In genomic region chr1:36122463-36123025, GRCh38 we compare ENCODE assay signal across 1 cellular context.
TF ChIP-seq lines count a peak whose summit lies in the region.

No MANE protein-coding gene starts in this region.

TF ChIP-seq in HepG2, 621 proteins besides CTCF, POLR2A, EP300 and RAD21:
- no peak for TF ChIP-seq PBX2 (CRISPR knock-in tag; IDR thresholded peaks at IDR 0.05)
- TF ChIP-seq NFIC (IDR thresholded peaks at IDR 0.05; ENCODE audit: low read length), result no peak
- no peak for TF ChIP-seq PAF1 (CRISPR knock-in tag; IDR thresholded peaks at IDR 0.05)
- no peak for TF ChIP-seq ZNF3 (CRISPR knock-in tag; IDR thresholded peaks at IDR 0.05)
- no peak for TF ChIP-seq RBM22 (optimal IDR thresholded peaks at IDR 0.05; ENCODE audit: low read length)
- TF ChIP-seq ZNF331 (CRISPR knock-in tag; IDR thresholded peaks at IDR 0.05), result no peak
